Comparison of ENCODE assay signal across 18 cellular contexts in genomic region chr17:33373209-33373608, GRCh38.
"Had no signal": no experiment of that assay in that cellular context is flagged by ENCODE, and none has a peak within 500 bp of the region (broad histone marks: within the 10 kb centered on the region; RNA-seq: fewer than 3 reads in every experiment).

No MANE protein-coding gene starts in this region.

- H3K4me1 ChIP-seq: left lung, lower lobe of right lung, right atrium auricular region, tibial nerve, uterus had no signal

- H3K27me3 ChIP-seq: ovary, right atrium auricular region, tibial nerve, uterus had no signal

- H3K27ac ChIP-seq: left lung, lower lobe of right lung, ovary, right atrium auricular region, skin epidermis, tibial nerve, uterus had no signal

- DNase-seq: hippocampal formation; kidney glomerular epithelial cell; left cardiac atrium; left lung; lower lobe of right lung; mammary epithelial cell; mesendoderm; naive thymus-derived CD4-positive, alpha-beta T cell; ovary; stimulated activated CD4-positive, alpha-beta T cell treated with anti-CD3 and anti-CD28 coated beads, Interleukin-12 subunit alpha, Interleukin-12 subunit beta, amount 100 ng/mL, for 4 hours; stimulated activated CD4-positive, alpha-beta T cell treated with anti-CD3 and anti-CD28 coated beads, Interleukin-15, amount 100 ng/mL, for 24 hours; stimulated activated CD4-positive, alpha-beta T cell treated with anti-CD3 and anti-CD28 coated beads, Interleukin-2, amount 100 ng/mL, for 24 hours; stimulated activated CD4-positive, alpha-beta T cell treated with anti-CD3 and anti-CD28 coated beads, Interleukin-4, amount 100 ng/mL, for 1 hour; stimulated activated naive B cell treated with anti-CD40 and anti-IgM and Interleukin-4, amounts not matched to agents 10 μg/mL and 1 μg/mL and 100 μg/mL, for 72 hours; uterus had no signal

- H3K9me3 ChIP-seq: left lung, lower lobe of right lung, ovary, right atrium auricular region, tibial nerve, uterus had no signal

- H3K4me3 ChIP-seq: left lung, lower lobe of right lung, ovary, right atrium auricular region, skin epidermis, tibial nerve, uterus had no signal

- H3K36me3 ChIP-seq: left lung, lower lobe of right lung, ovary, right atrium auricular region, tibial nerve, uterus had no signal
